ENCODE assay signal across 32 cellular contexts in the genomic region with DNA sequence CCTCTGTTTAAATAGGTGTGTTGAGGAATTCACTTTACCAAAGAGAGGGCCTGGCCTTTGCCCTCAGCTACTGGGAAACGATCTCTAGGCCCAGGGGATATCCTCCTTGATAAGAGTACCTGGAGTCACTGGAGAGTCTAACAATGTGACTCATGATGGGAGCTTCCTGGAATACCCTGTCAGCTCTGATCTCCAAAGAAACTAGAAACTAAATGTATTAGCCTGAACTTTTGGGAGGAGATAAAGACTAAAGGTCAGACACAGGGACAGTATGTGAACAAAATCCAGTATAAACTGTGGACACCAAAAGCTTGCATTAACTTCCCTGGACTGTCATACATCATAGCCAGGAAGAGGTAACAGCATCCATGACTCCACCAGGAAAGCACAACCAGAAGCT.
A peak's percentile ranks its signal among the peaks of the same experiment; 100 is the strongest.
DNase-seq lines count a peak whose midpoint lies in the region; ATAC-seq, FAIRE-seq and TF ChIP-seq lines count a peak whose summit lies in the region.
"Had no signal": no experiment of that assay in that cellular context is flagged by ENCODE, and none has a peak within 500 bp of the region (broad histone marks: within the 10 kb centered on the region; RNA-seq: fewer than 3 reads in every experiment).

No MANE protein-coding gene starts in this region.

- no peaks in the 10 kb centered on the region for H3K9me1 ChIP-seq in K562 (ENCODE audit: control insufficient read depth, insufficient read depth, low read length)

- no peak overlapping the region for H3K4me3 ChIP-seq in heart left ventricle
- no peak overlapping the region for H3K4me3 ChIP-seq in K562
- H3K4me3 ChIP-seq: vagina had no signal

- H3K36me3 ChIP-seq in heart left ventricle (no peaks in the 10 kb centered on the region), K562 (ENCODE audit: control insufficient read depth, insufficient read depth, low read length) (no peaks in the 10 kb centered on the region; the same call in 2 of the 3 replicates)
- H3K36me3 ChIP-seq: vagina had no signal

- H3K9me3 ChIP-seq in heart left ventricle = no peaks in the 10 kb centered on the region
- no peaks in the 10 kb centered on the region for H3K9me3 ChIP-seq in K562 (replicated peaks; ENCODE audit: control insufficient read depth, insufficient read depth, low read depth, low read length)
- no peaks in the 10 kb centered on the region for H3K9me3 ChIP-seq in H9 (ENCODE audit: control insufficient read depth, low read depth, low read length)
- H3K9me3 ChIP-seq: vagina had no signal

- FAIRE-seq in K562 (lab: Jason Lieb, UNC) (no peak), H54 (lab: Jason Lieb, UNC) (no peak)
- FAIRE-seq: A204.1, GM19239, HTR-8/SVneo had no signal

- no peaks in the 10 kb centered on the region for H3K27me3 Mint-ChIP-seq in H9 (ENCODE audit: low read depth)
- H3K27me3 Mint-ChIP-seq: activated CD4-positive, alpha-beta T cell treated with anti-CD3 and anti-CD28 coated beads, Interleukin-2, amount 10 ng/mL, durations not matched to agents 24 days and 14 days; activated T-cell treated with anti-CD3 and anti-CD28 coated beads, Interleukin-2, amount 50 U/mL, for 24 hours; brain; naive thymus-derived CD8-positive, alpha-beta T cell; stimulated activated naive CD8-positive, alpha-beta T cell treated with anti-CD3 and anti-CD28 coated beads, Interleukin-15, amount 100 ng/mL, for 72 hours had no signal

- no peak for TF ChIP-seq RAD21 in K562 (CRISPR knock-in tag; conservative IDR thresholded peaks at IDR 0.05 in 1 of 2, IDR thresholded peaks at IDR 0.05 in 1 of 2)

- H3K4me2 ChIP-seq in K562 (ENCODE audit: insufficient read depth, low read length) (no peak overlapping the region), H9 (ENCODE audit: insufficient read depth, insufficient read length, low read length) (no peak overlapping the region)

- no peaks in the 10 kb centered on the region for H3K9me3 Mint-ChIP-seq in H9
- H3K9me3 Mint-ChIP-seq: activated T-cell treated with anti-CD3 and anti-CD28 coated beads, Interleukin-2, amount 50 U/mL, for 24 hours; brain; CD8-positive, alpha-beta T cell; stimulated activated naive CD8-positive, alpha-beta T cell treated with anti-CD3 and anti-CD28 coated beads, Interleukin-15, amount 100 ng/mL, for 72 hours; T-helper 2 cell treated with Interferon-gamma antibody and Interleukin-4, amounts not matched to agents 5 μg/mL and 100 μg/mL, for 36 hours had no signal

- no peak overlapping the region for H3K27ac Mint-ChIP-seq in H9
- H3K27ac Mint-ChIP-seq: activated CD4-positive, alpha-beta T cell treated with anti-CD3 and anti-CD28 coated beads, Interleukin-2, amount 10 ng/mL, durations not matched to agents 24 days and 14 days; activated T-cell treated with anti-CD3 and anti-CD28 coated beads, Interleukin-2, amount 50 U/mL, for 24 hours; brain; CD8-positive, alpha-beta T cell; stimulated activated naive CD8-positive, alpha-beta T cell treated with anti-CD3 and anti-CD28 coated beads, Interleukin-15, amount 100 ng/mL, for 72 hours; T-helper 2 cell treated with Interferon-gamma antibody and Interleukin-4, amounts not matched to agents 5 μg/mL and 100 μg/mL, for 36 hours had no signal

- TF ChIP-seq EP300 in K562 (IDR thresholded peaks at IDR 0.05; ENCODE audit: low read length) = no peak

- WGBS in heart left ventricle, 4 donors = 49 to 63% (median 56%) methylated on average over 1 of the region's 1 CpG
- 9% methylated on average over 1 of the region's 1 CpG for WGBS in K562 (ENCODE audit: insufficient coverage, low coverage, missing lambda C conversion rate)
- no CpG with 5 or more reads among the region's 1 CpG for WGBS in H9 (ENCODE audit: extremely low coverage, insufficient read length, low lambda C conversion rate)

- TF ChIP-seq POLR2A in heart left ventricle (IDR thresholded peaks at IDR 0.05) (no peak), K562 (conservative IDR thresholded peaks at IDR 0.05) (no peak), H54 (IDR thresholded peaks at IDR 0.05; ENCODE audit: low read depth, low read length) (no peak)

- in situ Hi-C loops in K562 (cut with MboI) = no loop called here

- H2BK20ac ChIP-seq in H9 (ENCODE audit: low read depth, low read length, poor library complexity, severe bottlenecking) = no peak overlapping the region

- no peak overlapping the region for H3K14ac ChIP-seq in H9 (ENCODE audit: insufficient read depth, low read length)

- H3T11ph ChIP-seq in H9 (ENCODE audit: low read length) = no peak overlapping the region

- CTCF ChIA-PET in K562 (lab: Yijun Ruan, JAX; ENCODE audit: low intra/inter-chr PET ratio) = no interaction called here

- H3K9ac ChIP-seq in K562 (ENCODE audit: insufficient read depth in 1 of 2, low read depth in 2 of 2, low read length in 2 of 2) (no peak overlapping the region), H9 (ENCODE audit: extremely low read depth, insufficient read length, low read length) (no peak overlapping the region)

- no peak for DNase-seq in heart left ventricle
- DNase-seq in cardiac septum (ENCODE audit: low spot score) = no peak
- DNase-seq in K562 (ENCODE audit: extremely low read depth in 1 of 4, low spot score in 3 of 4) = peak in 2 of 4 experiments; percentile 20 to 33
- DNase-seq in left lobe of liver (ENCODE audit: low spot score) = no peak
- DNase-seq in H54 (ENCODE audit: insufficient read length, low spot score) = no peak
- no peak for DNase-seq in H9
- no peak for DNase-seq in activated T-cell treated with anti-CD3 and anti-CD28 coated beads for 4 hours
- DNase-seq: activated CD4-positive, alpha-beta T cell treated with anti-CD3 and anti-CD28 coated beads, Interleukin-2, amount 10 ng/mL, durations not matched to agents 24 days and 14 days; activated naive CD4-positive, alpha-beta T cell; activated T-cell treated with anti-CD3 and anti-CD28 coated beads, Interleukin-2, amount 50 U/mL, for 24 hours; CD8-positive, alpha-beta T cell; DMS153; effector CD4-positive, alpha-beta T cell; HCEC 1CT; Karpas-422; midbrain; naive thymus-derived CD8-positive, alpha-beta T cell; NCI-H187; NCI-H2171; NCI-H524 treated with DMSO at 0.1 percent for 48 hours; NK-92 treated with Interleukin-12 subunit alpha and Interleukin-12 subunit beta, amount 100 ng/mL, for 24 hours; nucleus accumbens; PC-3; SHP77 treated with DMSO at 0.1 percent for 48 hours; stimulated activated naive CD8-positive, alpha-beta T cell treated with anti-CD3 and anti-CD28 coated beads, Interleukin-15, amount 100 ng/mL, for 72 hours had no signal

- H4K20me1 ChIP-seq in K562 (replicated peaks; ENCODE audit: control insufficient read depth, insufficient read depth, low read length) (no peaks in the 10 kb centered on the region), H9 (ENCODE audit: control insufficient read depth, insufficient read depth, insufficient read length) (no peaks in the 10 kb centered on the region)

- H3K27ac ChIP-seq in heart left ventricle = peak overlapping the region in 1 of 12 donors; percentile 31
- H3K27ac ChIP-seq in K562 (ENCODE audit: extremely low read depth, low read depth, low read length) = no peak overlapping the region
- no peak overlapping the region for H3K27ac ChIP-seq in H9 (ENCODE audit: insufficient read length, low read depth, low read length)
- H3K27ac ChIP-seq: vagina had no signal

- H2AFZ ChIP-seq in K562 (ENCODE audit: low read depth, low read length) = no peak overlapping the region
- H2AFZ ChIP-seq in H9 (ENCODE audit: low read length) = no peak overlapping the region

- H3K4me3 Mint-ChIP-seq in H9 = no peak overlapping the region
- H3K4me3 Mint-ChIP-seq: activated CD4-positive, alpha-beta T cell treated with anti-CD3 and anti-CD28 coated beads, Interleukin-2, amount 10 ng/mL, durations not matched to agents 24 days and 14 days; activated T-cell treated with anti-CD3 and anti-CD28 coated beads, Interleukin-2, amount 50 U/mL, for 24 hours; brain; CD8-positive, alpha-beta T cell; naive thymus-derived CD8-positive, alpha-beta T cell; stimulated activated naive CD8-positive, alpha-beta T cell treated with anti-CD3 and anti-CD28 coated beads, Interleukin-15, amount 100 ng/mL, for 72 hours; T-helper 2 cell treated with Interferon-gamma antibody and Interleukin-4, amounts not matched to agents 5 μg/mL and 100 μg/mL, for 36 hours had no signal

- no peak overlapping the region for H3K18ac ChIP-seq in H9 (ENCODE audit: insufficient read length, low read depth, low read length)

- H3K4me1 ChIP-seq in heart left ventricle (peaks cover 0 to 13% (median 0%) of the 10 kb centered on the region in 12 donors), K562 (replicated peaks in 1 of 2; ENCODE audit: control insufficient read depth in 2 of 2, insufficient read depth in 2 of 2, low read length in 2 of 2) (peaks cover 0 to 5% of the 10 kb centered on the region in 2 experiments; a peak in 1 of 5 replicates), H9 (ENCODE audit: insufficient read depth, low read length) (no peaks in the 10 kb centered on the region)
- H3K4me1 ChIP-seq: vagina had no signal

- no peaks in the 10 kb centered on the region for H3K36me3 Mint-ChIP-seq in H9 (ENCODE audit: insufficient read depth in 1 of 3, low read depth in 3 of 3)

- H2BK5ac ChIP-seq in H9 (ENCODE audit: insufficient read length, low read length) = no peak overlapping the region

- peaks cover 4 to 5% of the 10 kb centered on the region in 2 experiments; a peak in 3 of 4 replicates for H3K4me1 Mint-ChIP-seq in H9

- POLR2A ChIA-PET in K562 (lab: Yijun Ruan, JAX) = no interaction called here

- H2BK120ac ChIP-seq in H9 (ENCODE audit: low read depth, low read length, poor library complexity, severe bottlenecking) = no peak overlapping the region

- no peaks in the 10 kb centered on the region for H3K79me2 ChIP-seq in K562 (ENCODE audit: control insufficient read depth, insufficient read depth, low read length)
- no peaks in the 10 kb centered on the region for H3K79me2 ChIP-seq in H9 (ENCODE audit: insufficient read depth, low read length)

- no peak for TF ChIP-seq CTCF in heart left ventricle (IDR thresholded peaks at IDR 0.05)
- TF ChIP-seq CTCF in K562 (IDR thresholded peaks at IDR 0.05 in 2 of 3, conservative IDR thresholded peaks at IDR 0.05 in 1 of 3; ENCODE audit: insufficient read depth in 2 of 3, low read depth in 1 of 3, low read length in 3 of 3) = no peak
- no peak for TF ChIP-seq CTCF in H9 (conservative IDR thresholded peaks at IDR 0.05)

- H3K4ac ChIP-seq in H9 (ENCODE audit: low read depth, low read length) = no peak overlapping the region

- no peak overlapping the region for H3K56ac ChIP-seq in H9 (ENCODE audit: insufficient read length, low read depth, low read length)

- H4K91ac ChIP-seq in H9 (ENCODE audit: insufficient read length, low read depth, low read length) = no peak overlapping the region

- H2BK12ac ChIP-seq in H9 (ENCODE audit: insufficient read length, low read depth, low read length) = no peak overlapping the region

- no peak overlapping the region for H3K23ac ChIP-seq in H9 (ENCODE audit: insufficient read length, low read depth, low read length)

- H2AK5ac ChIP-seq in H9 (ENCODE audit: insufficient read length, low read length) = no peak overlapping the region

- H3K79me1 ChIP-seq in H9 (ENCODE audit: insufficient read depth, low read depth, low read length, poor library complexity, severe bottlenecking) = no peaks in the 10 kb centered on the region

- H4K5ac ChIP-seq in H9 (ENCODE audit: insufficient read length, low read depth, low read length) = no peak overlapping the region

- ATAC-seq in heart left ventricle (peak in 3 of 4 donors; percentile 43 to 55 (median 52)), K562 (0 out of 3 replicates have a peak, but pooled peaks have one; percentile 38), left lobe of liver (peak; percentile 55), HG02852 (IDR thresholded peaks at IDR 0.05; ENCODE audit: unreplicated experiment) (no peak)
- ATAC-seq: CD8-positive, alpha-beta T cell; naive thymus-derived CD8-positive, alpha-beta T cell; PC-3; stimulated activated naive CD8-positive, alpha-beta T cell treated with anti-CD3 and anti-CD28 coated beads, Interleukin-15, amount 100 ng/mL, for 72 hours had no signal

- H3K23me2 ChIP-seq in H9 (ENCODE audit: insufficient read length, low read depth, low read length, poor library complexity, severe bottlenecking) = no peaks in the 10 kb centered on the region

- H2BK15ac ChIP-seq in H9 (ENCODE audit: low read depth, low read length) = no peak overlapping the region

- H3K27me3 ChIP-seq in heart left ventricle = no peaks in the 10 kb centered on the region
- H3K27me3 ChIP-seq in K562 (ENCODE audit: control insufficient read depth in 2 of 2, insufficient read depth in 2 of 2, low read length in 2 of 2) = no peaks in the 10 kb centered on the region
- no peaks in the 10 kb centered on the region for H3K27me3 ChIP-seq in H9 (ENCODE audit: insufficient read depth, low read length)
- H3K27me3 ChIP-seq: vagina had no signal

- intact Hi-C loops in heart left ventricle (cut with DNase I) = no loop called here
- intact Hi-C loops in cardiac septum (cut with DNase I) = no loop called here
- intact Hi-C loops in K562 (cut with micrococcal nuclease) = no loop called here

- H4K8ac ChIP-seq in H9 (replicated peaks; ENCODE audit: insufficient read length, low read depth, low read length) = no peak overlapping the region

- no TSS peak for BruUV-seq in K562 (replicated peaks; lab: Mats Ljungman, UMichigan)
